ENCODE assay signal across 10 cellular contexts in the genomic region with DNA sequence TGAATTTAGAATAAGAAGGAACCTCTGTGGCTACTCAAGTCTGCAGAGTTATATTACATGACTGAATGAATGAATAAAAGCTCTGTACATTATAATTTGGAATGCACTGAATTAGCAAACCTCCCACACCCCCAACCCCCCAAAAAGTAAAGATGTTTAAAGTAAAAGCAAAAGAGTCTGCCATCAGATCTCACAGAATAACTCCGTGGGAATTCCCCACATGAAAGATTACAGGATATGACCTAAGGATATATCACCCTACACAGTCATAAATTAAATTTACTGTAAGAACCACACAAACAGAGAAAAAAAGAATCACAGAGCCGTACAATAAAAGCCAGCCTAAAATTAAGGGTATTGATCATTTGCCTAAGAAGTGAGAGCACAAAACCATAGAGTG.
DNase-seq lines count a peak whose midpoint lies in the region; ATAC-seq and TF ChIP-seq lines count a peak whose summit lies in the region.
"Had no signal": no experiment of that assay in that cellular context is flagged by ENCODE, and none has a peak within 500 bp of the region (broad histone marks: within the 10 kb centered on the region; RNA-seq: fewer than 3 reads in every experiment).

No MANE protein-coding gene starts in this region.

- H3K4me1 ChIP-seq in A673 (ENCODE audit: insufficient read depth, low read length, poor library complexity, severe bottlenecking) (peaks cover 28% of the 10 kb centered on the region), heart left ventricle (peaks cover 0 to 9% (median 0%) of the 10 kb centered on the region in 12 donors)

- no peaks in the 10 kb centered on the region for H3K27me3 ChIP-seq in A673 (replicated peaks; ENCODE audit: insufficient read depth, low read depth, low read length, poor library complexity)
- H3K27me3 ChIP-seq in heart left ventricle, result no peaks in the 10 kb centered on the region

- 41 to 49% (median 45%) methylated on average over 2 of the region's 2 CpGs for WGBS in heart left ventricle, 4 donors

- POLR2A ChIA-PET in A673 (lab: Charles Lee; ENCODE audit: low non-redundant PET), result no interaction called here

- no peak overlapping the region for H3K4me3 ChIP-seq in A673 (ENCODE audit: low read depth, low read length, poor library complexity, severe bottlenecking)
- H3K4me3 ChIP-seq in heart left ventricle, result no peak overlapping the region
- H3K4me3 ChIP-seq: K562 had no signal

- CTCF ChIA-PET in A673 (lab: Charles Lee), result no interaction called here

- no peak for TF ChIP-seq POLR2A in heart left ventricle (IDR thresholded peaks at IDR 0.05)

- no peak for TF ChIP-seq CTCF in A673 (conservative IDR thresholded peaks at IDR 0.05; ENCODE audit: low read depth, low read length)
- no peak for TF ChIP-seq CTCF in heart left ventricle (IDR thresholded peaks at IDR 0.05)

- peak overlapping the region; percentile 90 for H3K27ac ChIP-seq in A673 (ENCODE audit: low read depth, low read length, poor library complexity, severe bottlenecking)
- no peak overlapping the region for H3K27ac ChIP-seq in heart left ventricle
- H3K27ac ChIP-seq: C4-2B had no signal

- BruUV-seq in A673 (replicated peaks; lab: Mats Ljungman, UMichigan), result no TSS peak

- DNase-seq in A673 (ENCODE audit: low spot score) (peak; percentile 88), NCI-H69 (lab: John Stamatoyannopoulos, UW) (peak; percentile 59), dermis blood vessel endothelial cell (peak; percentile 66), NCI-H2196 treated with DMSO at 0.1 percent for 48 hours (lab: John Stamatoyannopoulos, UW; ENCODE audit: unreplicated experiment) (no peak), heart left ventricle (no peak)

- no peaks in the 10 kb centered on the region for H3K36me3 ChIP-seq in A673 (ENCODE audit: insufficient read depth, low read length, poor library complexity, severe bottlenecking)
- H3K36me3 ChIP-seq in heart left ventricle, result no peaks in the 10 kb centered on the region

- H3K9me3 ChIP-seq in A673 (ENCODE audit: low read depth, low read length, poor library complexity, severe bottlenecking) (no peaks in the 10 kb centered on the region), heart left ventricle (no peaks in the 10 kb centered on the region)

- ATAC-seq in GM21360 (IDR thresholded peaks at IDR 0.05; ENCODE audit: unreplicated experiment) (peak; percentile 79), heart left ventricle (no peak), HG03025 (IDR thresholded peaks at IDR 0.05; ENCODE audit: low FRiP score, unreplicated experiment) (no peak), GM18909 (IDR thresholded peaks at IDR 0.05; ENCODE audit: poor library complexity, unreplicated experiment) (no peak)
- ATAC-seq: K562 had no signal

- intact Hi-C loops in A673 (cut with micrococcal nuclease; ENCODE audit: unreplicated experiment) (loop anchor here (1.0 to 2.0 kb wide), 3 partner anchors 47 to 87 kb away; no protein-coding TSS in a partner anchor), heart left ventricle (cut with DNase I) (loop anchor here in 1 of 10 donors (10.0 kb wide), 1 partner anchor 91 kb away; no protein-coding TSS in a partner anchor)

Comparison
In these comparisons a context has a peak if more than half of its experiments do, and no peak if none do; other contexts are left out.
1. DNase-seq: peak in A673 (single experiment), NCI-H69 (single experiment) and dermis blood vessel endothelial cell (single experiment); none in NCI-H2196 treated with DMSO at 0.1 percent for 48 hours (single experiment) and heart left ventricle (0 of 5).